In genomic region chr3:171162986-171163723, GRCh38 we compare ENCODE assay signal across 8 cellular contexts.
DNase-seq lines count a peak whose midpoint lies in the region; ATAC-seq and TF ChIP-seq lines count a peak whose summit lies in the region.

No MANE protein-coding gene starts in this region.

- no peaks in the 10 kb centered on the region for H3K36me3 ChIP-seq in DND-41 (ENCODE audit: insufficient read depth, low read length)
- H3K36me3 ChIP-seq in ascending aorta = peaks cover 5 to 8% of the 10 kb centered on the region in 2 donors

- H3K9me3 Mint-ChIP-seq in mesothelial cell of epicardium = peaks cover 13% of the 10 kb centered on the region

- DNase-seq in DND-41 = no peak
- peak in 1 of 2 experiments; percentile 11 for DNase-seq in HL-60 (ENCODE audit: low read depth in 1 of 2, low spot score in 1 of 2)
- no peak for DNase-seq in ascending aorta (ENCODE audit: low spot score in 2 of 2)
- no peak for DNase-seq in mesothelial cell of epicardium (ENCODE audit: low spot score in 2 of 2, unreplicated experiment in 2 of 2)
- DNase-seq in COR-L47 (lab: John Stamatoyannopoulos, UW) = no peak
- DNase-seq in NCI-H1092 treated with DMSO at 0.1 percent for 48 hours (lab: John Stamatoyannopoulos, UW) = no peak
- no peak for DNase-seq in COLO668 (lab: John Stamatoyannopoulos, UW; ENCODE audit: unreplicated experiment)

- H3K4me1 ChIP-seq in DND-41 (ENCODE audit: insufficient read depth, low read length) = no peaks in the 10 kb centered on the region
- no peaks in the 10 kb centered on the region for H3K4me1 ChIP-seq in ascending aorta

- peaks cover 5% of the 10 kb centered on the region for H3K36me3 Mint-ChIP-seq in mesothelial cell of epicardium

- H3K9me3 ChIP-seq in DND-41 (ENCODE audit: insufficient read depth, low read length, severe bottlenecking) = no peaks in the 10 kb centered on the region
- peaks cover 3 to 8% of the 10 kb centered on the region in 2 donors for H3K9me3 ChIP-seq in ascending aorta

- TF ChIP-seq CTCF in DND-41 (IDR thresholded peaks at IDR 0.05; ENCODE audit: borderline replicate concordance, extremely low read depth, low read length, poor library complexity, severe bottlenecking) (peak; percentile 77), HL-60 (IDR thresholded peaks at IDR 0.05; ENCODE audit: insufficient read depth, low read length) (peak; percentile 40), ascending aorta (IDR thresholded peaks at IDR 0.05) (peak; percentile 26 to 47 (median 46)), mesothelial cell of epicardium (IDR thresholded peaks at IDR 0.05; ENCODE audit: unreplicated experiment) (peak; percentile 72)

- H3K79me2 ChIP-seq in DND-41 (ENCODE audit: insufficient read depth, low read length) = no peaks in the 10 kb centered on the region

- no peaks in the 10 kb centered on the region for H4K20me1 ChIP-seq in DND-41 (ENCODE audit: insufficient read depth, low read length)

- H3K4me3 Mint-ChIP-seq in mesothelial cell of epicardium = no peak overlapping the region

- H3K27me3 ChIP-seq in DND-41 (ENCODE audit: insufficient read depth, low read length, poor library complexity) (peaks cover 2% of the 10 kb centered on the region), HL-60 (ENCODE audit: insufficient read depth, poor library complexity, severe bottlenecking) (no peaks in the 10 kb centered on the region), ascending aorta (no peaks in the 10 kb centered on the region)

- intact Hi-C loops in ascending aorta (cut with DNase I) = loop anchor here (5.0 kb wide), 1 partner anchor 404 kb away; no protein-coding TSS in a partner anchor

- H3K27ac Mint-ChIP-seq in mesothelial cell of epicardium = no peak overlapping the region

- ATAC-seq in DND-41 (ENCODE audit: insufficient read depth, low read depth) = no peak
- no peak for ATAC-seq in GM21717 (IDR thresholded peaks at IDR 0.05; ENCODE audit: unreplicated experiment)

- H3K27me3 Mint-ChIP-seq in mesothelial cell of epicardium (ENCODE audit: low read depth) = no peaks in the 10 kb centered on the region

- no peak overlapping the region for H2AFZ ChIP-seq in DND-41 (ENCODE audit: low read depth, low read length)

- no peak overlapping the region for H3K4me2 ChIP-seq in DND-41 (ENCODE audit: insufficient read depth, low read length)

- no peak overlapping the region for H3K9ac ChIP-seq in DND-41 (ENCODE audit: low read depth, low read length)

- H3K4me3 ChIP-seq in DND-41 (ENCODE audit: low read depth in 1 of 2, low read length in 2 of 2) (no peak overlapping the region), HL-60 (replicated peaks; ENCODE audit: insufficient read depth, low read length) (no peak overlapping the region), ascending aorta (no peak overlapping the region)

- H3K4me1 Mint-ChIP-seq in mesothelial cell of epicardium = peaks cover 24% of the 10 kb centered on the region

- H3K27ac ChIP-seq in DND-41 (ENCODE audit: low read length) (no peak overlapping the region), HL-60 (replicated peaks) (no peak overlapping the region), ascending aorta (no peak overlapping the region)
